In genomic region chr3:100057716-100058575, GRCh38 we compare ENCODE assay signal across 1 cellular context.
TF ChIP-seq lines count a peak whose summit lies in the region.

No MANE protein-coding gene starts in this region.

TF ChIP-seq in SK-N-SH treated with all-trans-retinoic acid at 6 μM for 48 hours, 23 proteins besides CTCF, POLR2A, EP300 and RAD21 (continued from another document):
- TF ChIP-seq TSHZ2 (CRISPR knock-in tag; IDR thresholded peaks at IDR 0.05) (no peak), PPARA (CRISPR knock-in tag; IDR thresholded peaks at IDR 0.05; ENCODE audit: borderline replicate concordance) (no peak), RARB (CRISPR knock-in tag; IDR thresholded peaks at IDR 0.05) (no peak), ZC3H10 (CRISPR knock-in tag; IDR thresholded peaks at IDR 0.05) (no peak), POU6F1 (CRISPR knock-in tag; IDR thresholded peaks at IDR 0.05; ENCODE audit: borderline replicate concordance, low read depth) (no peak)
